In the genomic region with DNA sequence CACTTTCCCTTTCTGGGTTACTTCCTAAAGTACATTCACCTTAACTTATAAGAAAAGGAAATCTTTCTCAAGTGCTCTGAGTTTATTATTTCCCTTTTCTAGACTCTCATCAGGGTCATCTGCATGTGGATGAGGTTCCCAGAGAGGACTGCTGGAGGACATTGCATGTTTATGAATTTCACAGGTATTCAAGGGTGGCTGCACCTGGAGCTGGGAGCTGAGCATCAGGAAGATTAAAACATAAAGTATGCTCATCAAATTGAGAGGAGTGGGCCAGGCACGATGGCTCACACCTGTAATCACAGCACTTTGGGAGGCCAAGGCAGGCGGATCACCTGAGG, we compare ENCODE assay signal across 10 cellular contexts. TPM values are rescaled to one million over a fixed set of nuclear protein-coding genes. Genes with fewer than 3 reads are reported as not detected.
DNase-seq lines count a peak whose midpoint lies in the region; FAIRE-seq and TF ChIP-seq lines count a peak whose summit lies in the region.
"Had no signal": no experiment of that assay in that cellular context is flagged by ENCODE, and none has a peak within 500 bp of the region (broad histone marks: within the 10 kb centered on the region; RNA-seq: fewer than 3 reads in every experiment).

No MANE protein-coding gene starts in this region.

- H3K79me2 ChIP-seq in trophoblast cell (ENCODE audit: control insufficient read depth, insufficient read depth, low read length, poor library complexity), result no peaks in the 10 kb centered on the region

- BruUV-seq in Calu3 (replicated peaks; lab: Mats Ljungman, UMichigan), result no TSS peak

- no peaks in the 10 kb centered on the region for H3K9me3 ChIP-seq in KOPT-K1 (ENCODE audit: insufficient read depth, low read length, poor library complexity, severe bottlenecking)
- H3K9me3 ChIP-seq in colonic mucosa, result no peaks in the 10 kb centered on the region
- H3K9me3 ChIP-seq in trophoblast cell (ENCODE audit: insufficient read depth, low read depth, low read length), result no peaks in the 10 kb centered on the region
- H3K9me3 ChIP-seq: tibial artery had no signal

- no peak for TF ChIP-seq CTCF in Calu3 (IDR thresholded peaks at IDR 0.05; ENCODE audit: unreplicated experiment)
- no peak for TF ChIP-seq CTCF in colonic mucosa (IDR thresholded peaks at IDR 0.05)
- TF ChIP-seq CTCF in osteocyte (IDR thresholded peaks at IDR 0.05), result no peak

- no peak overlapping the region for H4K12ac ChIP-seq in trophoblast cell (ENCODE audit: low read depth, low read length)

- H3K36me3 ChIP-seq in KOPT-K1 (ENCODE audit: insufficient read depth, low read length) (no peaks in the 10 kb centered on the region), colonic mucosa (no peaks in the 10 kb centered on the region), trophoblast cell (ENCODE audit: control insufficient read depth in 1 of 2, insufficient read depth in 2 of 2, low read length in 2 of 2) (no peaks in the 10 kb centered on the region)
- H3K36me3 ChIP-seq: tibial artery had no signal

- no peak overlapping the region for H2AFZ ChIP-seq in trophoblast cell (ENCODE audit: insufficient read depth, low read length, poor library complexity)

- no peak overlapping the region for H2AK5ac ChIP-seq in trophoblast cell (ENCODE audit: low read length)

- peaks cover 18% of the 10 kb centered on the region for H3K4me1 Mint-ChIP-seq in Calu3 (ENCODE audit: low read depth, unreplicated experiment)
- peaks cover 7% of the 10 kb centered on the region for H3K4me1 Mint-ChIP-seq in osteocyte (ENCODE audit: unreplicated experiment)

- H2BK12ac ChIP-seq in trophoblast cell (ENCODE audit: low read length), result no peak overlapping the region

- intact Hi-C loops in Calu3 (cut with micrococcal nuclease; ENCODE audit: unreplicated experiment), result no loop called here
- intact Hi-C loops in colonic mucosa (cut with DNase I), result no loop called here

- H3K9me3 Mint-ChIP-seq in Calu3 (ENCODE audit: low read depth, unreplicated experiment) (no peaks in the 10 kb centered on the region), osteocyte (ENCODE audit: unreplicated experiment) (no peaks in the 10 kb centered on the region)

- H3K27ac Mint-ChIP-seq in Calu3 (ENCODE audit: unreplicated experiment), result peak overlapping the region; percentile 93
- no peak overlapping the region for H3K27ac Mint-ChIP-seq in osteocyte (ENCODE audit: unreplicated experiment)

- no peak overlapping the region for H3K23ac ChIP-seq in trophoblast cell (ENCODE audit: low read length)

- no peak for FAIRE-seq in GM12892 (lab: Jason Lieb, UNC)

- peaks cover 3% of the 10 kb centered on the region for H3K79me1 ChIP-seq in trophoblast cell (ENCODE audit: low read length)

- H3K9ac ChIP-seq in colonic mucosa (ENCODE audit: low read depth in 2 of 2, low read length in 2 of 2) (no peak overlapping the region), trophoblast cell (ENCODE audit: low read length) (no peak overlapping the region)

- H3K4me3 Mint-ChIP-seq in Calu3 (ENCODE audit: low read depth, unreplicated experiment) (no peak overlapping the region), osteocyte (ENCODE audit: unreplicated experiment) (no peak overlapping the region)

- WGBS in trophoblast cell (ENCODE audit: extremely low coverage, insufficient coverage, insufficient read length), result no CpG with 5 or more reads among the region's 2 CpGs

- H3K27me3 Mint-ChIP-seq in Calu3 (ENCODE audit: unreplicated experiment), result no peaks in the 10 kb centered on the region
- no peaks in the 10 kb centered on the region for H3K27me3 Mint-ChIP-seq in osteocyte (ENCODE audit: unreplicated experiment)

- H3K27me3 ChIP-seq in colonic mucosa (no peaks in the 10 kb centered on the region), trophoblast cell (ENCODE audit: insufficient read depth, low read length) (no peaks in the 10 kb centered on the region)
- H3K27me3 ChIP-seq: tibial artery had no signal

- H2BK120ac ChIP-seq in trophoblast cell (ENCODE audit: insufficient read depth, low read length, poor library complexity), result peak overlapping the region; percentile 68

- no peak overlapping the region for H3K4me2 ChIP-seq in trophoblast cell (ENCODE audit: low read length)

- H3K14ac ChIP-seq in trophoblast cell (ENCODE audit: low read length), result no peak overlapping the region

- H2BK5ac ChIP-seq in trophoblast cell (ENCODE audit: low read depth, low read length, poor library complexity), result peak overlapping the region; percentile 8

- H3K36me3 Mint-ChIP-seq in Calu3 (ENCODE audit: insufficient read depth, unreplicated experiment), result peaks cover 7% of the 10 kb centered on the region
- no peaks in the 10 kb centered on the region for H3K36me3 Mint-ChIP-seq in osteocyte (ENCODE audit: unreplicated experiment)

- H3K18ac ChIP-seq in trophoblast cell (ENCODE audit: low read length), result no peak overlapping the region

- H4K91ac ChIP-seq in trophoblast cell (ENCODE audit: low read depth, low read length), result peak overlapping the region; percentile 58

- no peak for DNase-seq in Calu3
- DNase-seq in colonic mucosa, result no peak
- no peak for DNase-seq in trophoblast cell
- no peak for DNase-seq in SIG-M5 (lab: John Stamatoyannopoulos, UW)
- no peak for DNase-seq in NCI-H1417 treated with DMSO at 0.1 percent for 48 hours (lab: John Stamatoyannopoulos, UW)
- DNase-seq in osteocyte (ENCODE audit: extremely low spot score, unreplicated experiment), result no peak
- DNase-seq in GM12892 (ENCODE audit: insufficient read length), result no peak
- DNase-seq: NCI-H2029 had no signal

- CTCF ChIA-PET in Calu3 (lab: Charles Lee), result no interaction called here

- H3K4me1 ChIP-seq in colonic mucosa, result no peaks in the 10 kb centered on the region
- peaks cover 8% of the 10 kb centered on the region in 2 experiments for H3K4me1 ChIP-seq in trophoblast cell (ENCODE audit: control insufficient read depth in 1 of 2, insufficient read depth in 2 of 2, low read length in 2 of 2)
- H3K4me1 ChIP-seq: tibial artery had no signal

- H3K4ac ChIP-seq in trophoblast cell (ENCODE audit: low read depth, low read length), result no peak overlapping the region

- TF ChIP-seq POLR2A in GM12892 (IDR thresholded peaks at IDR 0.05; ENCODE audit: low read depth, low read length), result no peak

- no peak overlapping the region for H4K8ac ChIP-seq in trophoblast cell (ENCODE audit: low read depth, low read length)

- H3K4me3 ChIP-seq in colonic mucosa (no peak overlapping the region), trophoblast cell (ENCODE audit: low read depth, low read length) (no peak overlapping the region)
- H3K4me3 ChIP-seq: tibial artery had no signal

- H3K27ac ChIP-seq in KOPT-K1 (ENCODE audit: low read depth, low read length, poor library complexity, severe bottlenecking), result peak overlapping the region; percentile 81
- H3K27ac ChIP-seq in colonic mucosa, result peak overlapping the region; percentile 49
- peak overlapping the region; percentile 36 for H3K27ac ChIP-seq in trophoblast cell (ENCODE audit: low read depth, low read length)
- H3K27ac ChIP-seq: tibial artery had no signal

RNA-seq across cellular contexts. Expression of a gene that starts 34.7 kb away (rescaled TPM):
- total RNA-seq in Calu3 (2022) (not detected in 2 replicates), colonic mucosa (10 to 100 TPM; 58.1 to 88.0 TPM), osteocyte (47.0 and 48.5 TPM in 2 replicates)
- polyA plus RNA-seq in trophoblast cell (2013), result 188 and 192 TPM in 2 replicates
- 78.6 TPM for polyA plus RNA-seq in GM12892 (2012; ENCODE audit: missing spikeins)

RNA-seq across cellular contexts. Expression of a gene that starts 59.3 kb away (rescaled TPM):
- 15.4 and 15.7 TPM in 2 replicates for total RNA-seq in Calu3 (2022)
- total RNA-seq in colonic mucosa, result 10 to 100 TPM in 1 of 2 donors, 1 to 10 TPM in 1; 9.2 to 11.8 TPM
- polyA plus RNA-seq in trophoblast cell (2013), result 12.9 and 13.2 TPM in 2 replicates
- total RNA-seq in osteocyte, result 8.6 and 9.5 TPM in 2 replicates
- 15.8 TPM for polyA plus RNA-seq in GM12892 (2012; ENCODE audit: missing spikeins)

Comparison
In these comparisons a context has a peak if more than half of its experiments do, and no peak if none do; other contexts are left out.
1. RNA of a gene that starts 34.7 kb away (total RNA-seq): 58.1 to 88.0 TPM in colonic mucosa and 47.0 to 48.5 TPM in osteocyte; not detected in Calu3; every median in the first group is over 10 times any median in the second.
2. Peak in every context shown above with its lines, with median percentiles within 50 percentile points of each other: H3K27ac ChIP-seq.